Comparison of ENCODE assay signal across 27 cellular contexts in genomic region chr3:55459838-55460237, GRCh38.
"Had no signal": no experiment of that assay in that cellular context is flagged by ENCODE, and none has a peak within 500 bp of the region (broad histone marks: within the 10 kb centered on the region; RNA-seq: fewer than 3 reads in every experiment).

No MANE protein-coding gene starts in this region.

- H3K4me1 Mint-ChIP-seq: stimulated activated effector memory CD8-positive, alpha-beta T cell treated with anti-CD3 and anti-CD28 coated beads, Interleukin-12 subunit alpha, Interleukin-12 subunit beta, amount 100 ng/mL, for 72 hours; stimulated activated memory B cell treated with anti-CD40 and anti-IgM and Interleukin-4, amounts not matched to agents 10 μg/mL and 1 μg/mL and 100 μg/mL, for 72 hours; stimulated activated naive B cell treated with anti-CD40 and anti-IgM and Interleukin-4, amounts not matched to agents 10 μg/mL and 1 μg/mL and 100 μg/mL, for 72 hours; stimulated activated naive CD8-positive, alpha-beta T cell treated with anti-CD3 and anti-CD28 coated beads, Interleukin-15, amount 100 ng/mL, for 72 hours had no signal

- ATAC-seq: stimulated activated effector memory CD8-positive, alpha-beta T cell treated with anti-CD3 and anti-CD28 coated beads, Interleukin-12 subunit alpha, Interleukin-12 subunit beta, amount 100 ng/mL, for 72 hours; stimulated activated memory B cell treated with anti-CD40 and anti-IgM and Interleukin-4, amounts not matched to agents 10 μg/mL and 1 μg/mL and 100 μg/mL, for 72 hours; stimulated activated naive B cell treated with anti-CD40 and anti-IgM and Interleukin-4, amounts not matched to agents 10 μg/mL and 1 μg/mL and 100 μg/mL, for 72 hours; stimulated activated naive CD8-positive, alpha-beta T cell treated with anti-CD3 and anti-CD28 coated beads, Interleukin-15, amount 100 ng/mL, for 72 hours; stimulated activated naive CD8-positive, alpha-beta T cell treated with anti-CD3 and anti-CD28 coated beads, Interleukin-15, Interleukin-2, amounts not matched to agents 100 U/mL and 50 U/mL, for 24 hours; upper lobe of right lung had no signal

- H3K4me3 ChIP-seq: stomach, suprapubic skin, testis, thoracic aorta, thyroid gland, tibial artery, tibial nerve, upper lobe of left lung, upper lobe of right lung, uterus, vagina had no signal

- H3K4me1 ChIP-seq: stomach, suprapubic skin, testis, thyroid gland, tibial artery, tibial nerve, upper lobe of right lung, uterus, vagina had no signal

- H3K9me3 ChIP-seq: stomach, suprapubic skin, testis, thoracic aorta, thyroid gland, tibial artery, tibial nerve, upper lobe of left lung, upper lobe of right lung, uterus, vagina had no signal

- H3K27ac Mint-ChIP-seq: stimulated activated effector memory CD8-positive, alpha-beta T cell treated with anti-CD3 and anti-CD28 coated beads, Interleukin-12 subunit alpha, Interleukin-12 subunit beta, amount 100 ng/mL, for 72 hours; stimulated activated memory B cell treated with anti-CD40 and anti-IgM and Interleukin-4, amounts not matched to agents 10 μg/mL and 1 μg/mL and 100 μg/mL, for 72 hours; stimulated activated naive B cell treated with anti-CD40 and anti-IgM and Interleukin-4, amounts not matched to agents 10 μg/mL and 1 μg/mL and 100 μg/mL, for 72 hours; stimulated activated naive CD8-positive, alpha-beta T cell treated with anti-CD3 and anti-CD28 coated beads, Interleukin-15, amount 100 ng/mL, for 72 hours; stimulated activated naive CD8-positive, alpha-beta T cell treated with anti-CD3 and anti-CD28 coated beads, Interleukin-15, Interleukin-2, amounts not matched to agents 100 ng/mL and 50 ng/mL, for 24 hours; type B pancreatic cell had no signal

- H3K27me3 ChIP-seq: stomach, suprapubic skin, testis, thyroid gland, tibial artery, tibial nerve, upper lobe of left lung, upper lobe of right lung, uterus, vagina had no signal

- H3K36me3 ChIP-seq: stomach, suprapubic skin, thoracic aorta, thyroid gland, tibial artery, tibial nerve, upper lobe of left lung, upper lobe of right lung, uterus, vagina had no signal

- DNase-seq: stimulated activated CD4-positive, alpha-beta T cell treated with anti-CD3 and anti-CD28 coated beads, Interleukin-2, amount 100 ng/mL, for 48 hours; stimulated activated CD4-positive, alpha-beta T cell treated with anti-CD3 and anti-CD28 coated beads, Interleukin-4, amount 100 ng/mL, for 1 hour; stimulated activated CD4-positive, alpha-beta T cell treated with anti-CD3 and anti-CD28 coated beads, Interleukin-4, amount 100 ng/mL, for 24 hours; stimulated activated CD4-positive, alpha-beta T cell treated with anti-CD3 and anti-CD28 coated beads, Interleukin-4, amount 100 ng/mL, for 4 hours; stimulated activated CD8-positive, alpha-beta memory T cell treated with anti-CD3 and anti-CD28 coated beads, Interleukin-4, amount 100 ng/mL, for 48 hours; stimulated activated naive B cell treated with anti-CD40 and anti-IgM and Interleukin-4, amounts not matched to agents 10 μg/mL and 1 μg/mL and 100 μg/mL, for 72 hours; stimulated activated naive CD4-positive, alpha-beta T cell; stimulated activated naive CD4-positive, alpha-beta T cell treated with Interleukin-2 at 50 U/mL for 16 hours; stimulated activated naive CD8-positive, alpha-beta T cell treated with anti-CD3 and anti-CD28 coated beads, Interleukin-15, amount 100 ng/mL, for 72 hours; stimulated activated naive CD8-positive, alpha-beta T cell treated with anti-CD3 and anti-CD28 coated beads, Interleukin-15, Interleukin-2, amounts not matched to agents 100 U/mL and 50 U/mL, for 24 hours; stomach; substantia nigra; testis; thyroid gland; tibial artery; trophoblast cell; upper lobe of left lung; upper lobe of right lung; uterus had no signal

- H3K36me3 Mint-ChIP-seq: stimulated activated effector memory CD8-positive, alpha-beta T cell treated with anti-CD3 and anti-CD28 coated beads, Interleukin-12 subunit alpha, Interleukin-12 subunit beta, amount 100 ng/mL, for 72 hours; stimulated activated memory B cell treated with anti-CD40 and anti-IgM and Interleukin-4, amounts not matched to agents 10 μg/mL and 1 μg/mL and 100 μg/mL, for 72 hours; stimulated activated naive B cell treated with anti-CD40 and anti-IgM and Interleukin-4, amounts not matched to agents 10 μg/mL and 1 μg/mL and 100 μg/mL, for 72 hours; type B pancreatic cell had no signal

- H3K9me3 Mint-ChIP-seq: stimulated activated memory B cell treated with anti-CD40 and anti-IgM and Interleukin-4, amounts not matched to agents 10 μg/mL and 1 μg/mL and 100 μg/mL, for 72 hours; stimulated activated naive B cell treated with anti-CD40 and anti-IgM and Interleukin-4, amounts not matched to agents 10 μg/mL and 1 μg/mL and 100 μg/mL, for 72 hours; stimulated activated naive CD8-positive, alpha-beta T cell treated with anti-CD3 and anti-CD28 coated beads, Interleukin-15, Interleukin-2, amounts not matched to agents 100 ng/mL and 50 ng/mL, for 24 hours; type B pancreatic cell had no signal

- H3K27me3 Mint-ChIP-seq: stimulated activated memory B cell treated with anti-CD40 and anti-IgM and Interleukin-4, amounts not matched to agents 10 μg/mL and 1 μg/mL and 100 μg/mL, for 72 hours; stimulated activated naive B cell treated with anti-CD40 and anti-IgM and Interleukin-4, amounts not matched to agents 10 μg/mL and 1 μg/mL and 100 μg/mL, for 72 hours; stimulated activated naive CD8-positive, alpha-beta T cell treated with anti-CD3 and anti-CD28 coated beads, Interleukin-15, Interleukin-2, amounts not matched to agents 100 ng/mL and 50 ng/mL, for 24 hours; type B pancreatic cell had no signal

- H3K4me3 Mint-ChIP-seq: stimulated activated effector memory CD8-positive, alpha-beta T cell treated with anti-CD3 and anti-CD28 coated beads, Interleukin-12 subunit alpha, Interleukin-12 subunit beta, amount 100 ng/mL, for 72 hours; stimulated activated memory B cell treated with anti-CD40 and anti-IgM and Interleukin-4, amounts not matched to agents 10 μg/mL and 1 μg/mL and 100 μg/mL, for 72 hours; stimulated activated naive B cell treated with anti-CD40 and anti-IgM and Interleukin-4, amounts not matched to agents 10 μg/mL and 1 μg/mL and 100 μg/mL, for 72 hours; stimulated activated naive CD8-positive, alpha-beta T cell treated with anti-CD3 and anti-CD28 coated beads, Interleukin-15, amount 100 ng/mL, for 72 hours; stimulated activated naive CD8-positive, alpha-beta T cell treated with anti-CD3 and anti-CD28 coated beads, Interleukin-15, Interleukin-2, amounts not matched to agents 100 ng/mL and 50 ng/mL, for 24 hours; type B pancreatic cell had no signal

- H3K27ac ChIP-seq: stomach, suprapubic skin, testis, thoracic aorta, thyroid gland, tibial artery, tibial nerve, upper lobe of left lung, upper lobe of right lung, uterus, vagina had no signal
